ENCODE assay signal across 34 cellular contexts in genomic region chr18:24466766-24467165, GRCh38. TPM values are rescaled to one million over a fixed set of nuclear protein-coding genes. Genes with fewer than 3 reads are reported as not detected.
"Had no signal": no experiment of that assay in that cellular context is flagged by ENCODE, and none has a peak within 500 bp of the region (broad histone marks: within the 10 kb centered on the region; RNA-seq: fewer than 3 reads in every experiment).

No MANE protein-coding gene starts in this region.

- ATAC-seq: activated CD8-positive, alpha-beta T cell treated with anti-CD3 and anti-CD28 coated beads for 36 hours; body of pancreas; Panc1; SK-N-SH treated with all-trans-retinoic acid at 6 μM for 48 hours; T-cell had no signal

- H3K36me3 ChIP-seq: adrenal gland, breast epithelium, SJSA1 had no signal

- H3K9me3 ChIP-seq: adrenal gland, body of pancreas, breast epithelium, SJSA1 had no signal

- H3K4me1 ChIP-seq: adrenal gland, body of pancreas, breast epithelium, SJSA1 had no signal

- DNase-seq: activated B cell treated with CpG ODN at 0.5 μM for 24 hours; activated CD4-positive, alpha-beta T cell treated with anti-CD3 and anti-CD28 coated beads for 4 hours; activated CD4-positive, alpha-beta T cell treated with anti-CD3 and anti-CD28 coated beads, Interleukin-2, amount 50 U/mL, for 4 hours; activated CD4-positive, CD25-positive, alpha-beta regulatory T cell treated with anti-CD3 and anti-CD28 coated beads, Interleukin-2, amount 50 U/mL, for 72 hours; activated CD8-positive, alpha-beta T cell treated with anti-CD3 and anti-CD28 coated beads for 36 hours; activated gamma-delta T cell; activated naive CD4-positive, alpha-beta T cell treated with Interleukin-2 at 50 U/mL for 16 hours; activated T-cell treated with anti-CD3 and anti-CD28 coated beads, Interleukin-2, amount 50 U/mL, for 1 hour; activated T-cell treated with anti-CD3 and anti-CD28 coated beads, Interleukin-2, amount 50 U/mL, for 72 hours; adrenal gland; body of pancreas; caudate nucleus; cerebellar nuclear complex; KG1; MV-4-11; NCI-H1092; NCI-H1436 treated with DMSO at 0.1 percent for 48 hours; NCI-H1694 treated with DMSO at 0.1 percent for 48 hours; NCI-H2029; NCI-H345; NCI-H526; NCI-H748 treated with DMSO at 0.1 percent for 48 hours; SHP77 treated with DMSO at 0.1 percent for 48 hours; T-cell; T-helper 9 cell had no signal

- H3K27me3 ChIP-seq: adrenal gland, body of pancreas, breast epithelium had no signal

- H3K4me3 ChIP-seq: adrenal gland, body of pancreas, breast epithelium, SJSA1 had no signal

- H3K27ac ChIP-seq: adrenal gland, body of pancreas, breast epithelium, SJSA1, VCaP had no signal

RNA-seq across cellular contexts. Expression of gene HRH4, which starts 6.3 kb away (rescaled TPM):
- total RNA-seq: activated B cell treated with CpG ODN at 0.5 μM for 24 hours; activated CD8-positive, alpha-beta memory T cell treated with anti-CD3 and anti-CD28 coated beads for 36 hours; activated CD8-positive, alpha-beta T cell treated with anti-CD3 and anti-CD28 coated beads for 36 hours; activated naive CD4-positive, alpha-beta T cell treated with anti-CD3 and anti-CD28 coated beads, Interleukin-2, amount 50 U/mL, for 72 hours; body of pancreas; LHCN-M2; RPMI7951; SJSA1 had no signal
